8 cellular contexts compared by ENCODE assay signal in the genomic region with DNA sequence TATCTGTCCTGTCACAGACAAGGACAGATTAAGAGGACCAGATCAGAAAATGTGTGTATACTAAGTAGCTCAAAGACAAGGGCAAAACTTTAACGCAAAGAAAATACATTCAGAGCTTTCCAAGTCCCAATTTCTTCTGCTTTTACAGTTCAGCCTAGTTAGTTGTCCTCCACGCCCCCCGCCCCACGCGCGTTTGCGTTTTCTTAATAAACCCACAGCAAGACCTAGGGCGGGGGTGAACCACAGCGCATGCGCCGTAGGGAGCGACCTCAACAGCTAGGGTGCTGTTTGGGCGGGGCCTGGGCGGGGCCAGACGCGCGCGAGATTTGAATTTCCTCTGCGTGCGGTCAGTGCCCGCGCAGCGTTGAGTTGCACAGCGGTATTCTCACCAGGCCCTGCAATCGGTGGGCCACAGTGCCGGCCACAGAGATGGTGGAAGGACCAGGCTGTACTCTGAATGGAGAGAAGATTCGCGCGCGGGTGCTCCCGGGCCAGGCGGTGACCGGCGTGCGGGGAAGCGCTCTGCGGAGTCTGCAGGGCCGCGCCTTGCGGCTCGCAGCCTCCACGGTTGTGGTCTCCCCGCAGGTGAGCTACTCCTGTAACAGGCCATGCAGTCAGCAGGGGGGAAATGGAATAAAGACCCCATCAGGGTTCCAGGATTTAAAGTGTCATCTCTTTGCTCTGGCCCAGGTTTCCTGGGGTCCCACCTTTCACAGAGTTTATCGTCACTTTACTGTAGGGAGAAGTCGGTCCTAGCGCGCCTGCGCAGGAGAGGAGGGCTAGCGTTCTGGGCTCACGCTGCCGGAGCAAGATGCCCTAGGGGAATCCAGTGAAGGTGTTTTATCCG. TPM values are rescaled to one million over a fixed set of nuclear protein-coding genes. Genes with fewer than 3 reads are reported as not detected.
DNase-seq lines count a peak whose midpoint lies in the region; ATAC-seq and TF ChIP-seq lines count a peak whose summit lies in the region.

A gene with protein sequence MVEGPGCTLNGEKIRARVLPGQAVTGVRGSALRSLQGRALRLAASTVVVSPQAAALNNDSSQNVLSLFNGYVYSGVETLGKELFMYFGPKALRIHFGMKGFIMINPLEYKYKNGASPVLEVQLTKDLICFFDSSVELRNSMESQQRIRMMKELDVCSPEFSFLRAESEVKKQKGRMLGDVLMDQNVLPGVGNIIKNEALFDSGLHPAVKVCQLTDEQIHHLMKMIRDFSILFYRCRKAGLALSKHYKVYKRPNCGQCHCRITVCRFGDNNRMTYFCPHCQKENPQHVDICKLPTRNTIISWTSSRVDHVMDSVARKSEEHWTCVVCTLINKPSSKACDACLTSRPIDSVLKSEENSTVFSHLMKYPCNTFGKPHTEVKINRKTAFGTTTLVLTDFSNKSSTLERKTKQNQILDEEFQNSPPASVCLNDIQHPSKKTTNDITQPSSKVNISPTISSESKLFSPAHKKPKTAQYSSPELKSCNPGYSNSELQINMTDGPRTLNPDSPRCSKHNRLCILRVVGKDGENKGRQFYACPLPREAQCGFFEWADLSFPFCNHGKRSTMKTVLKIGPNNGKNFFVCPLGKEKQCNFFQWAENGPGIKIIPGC (plus strand): TSS at position 350 of the 847 bp plus-strand sequence. CDS start 80 bp downstream, at position 430.

- peak within 1 kb of the TSS; percentile 95 for H3K4me3 Mint-ChIP-seq in central memory CD8-positive, alpha-beta T cell

- DNase-seq in AG09319 (ENCODE audit: extremely low read depth, low read depth) (peak; percentile 71), NCI-H345 treated with DMSO at 0.1 percent for 48 hours (lab: John Stamatoyannopoulos, UW; ENCODE audit: unreplicated experiment) (peak; percentile 57), kidney epithelial cell (ENCODE audit: low read depth) (peak; percentile 51)
- DNase-seq in activated CD4-positive, CD25-positive, alpha-beta regulatory T cell (lab: John Stamatoyannopoulos, UW), result peak; percentile 91 to 96 (median 92)
- DNase-seq in central memory CD8-positive, alpha-beta T cell (ENCODE audit: low spot score in 2 of 2), result peak; percentile 83 to 86
- peak; percentile 90 to 92 for DNase-seq in stimulated activated CD4-positive, alpha-beta T cell treated with anti-CD3 and anti-CD28 coated beads, Interleukin-15, amount 100 ng/mL, for 48 hours (ENCODE audit: low read depth in 2 of 2)

- no peaks in the 10 kb centered on the region for H3K36me3 ChIP-seq in kidney epithelial cell (ENCODE audit: control insufficient read depth, insufficient read depth, low read length)

- H3K27me3 Mint-ChIP-seq in central memory CD8-positive, alpha-beta T cell, result no peaks in the 10 kb centered on the region

- no peaks in the 10 kb centered on the region for H3K27me3 ChIP-seq in kidney epithelial cell (ENCODE audit: control insufficient read depth, insufficient read depth, low read length)

- H3K27ac Mint-ChIP-seq in central memory CD8-positive, alpha-beta T cell (ENCODE audit: low read depth), result peak within 1 kb of the TSS; percentile 64

- peaks cover 28% of the 10 kb centered on the region for H3K4me1 Mint-ChIP-seq in central memory CD8-positive, alpha-beta T cell

- ATAC-seq in GM19023 (IDR thresholded peaks at IDR 0.05; ENCODE audit: unreplicated experiment) (peak; percentile 88), HG03196 (IDR thresholded peaks at IDR 0.05; ENCODE audit: unreplicated experiment) (peak; percentile 93)
- ATAC-seq in central memory CD8-positive, alpha-beta T cell (replicated peaks; ENCODE audit: extremely low read depth, poor library complexity, severe bottlenecking), result peak; percentile 86

- H3K4me3 ChIP-seq in kidney epithelial cell (ENCODE audit: low read depth, low read length), result peak within 1 kb of the TSS; percentile 85

- H3K36me3 Mint-ChIP-seq in central memory CD8-positive, alpha-beta T cell (ENCODE audit: insufficient read depth), result peaks cover 7% of the 10 kb centered on the region

- no peak for TF ChIP-seq CTCF in AG09319 (IDR thresholded peaks at IDR 0.05; ENCODE audit: low read depth, low read length)
- no peak for TF ChIP-seq CTCF in kidney epithelial cell (IDR thresholded peaks at IDR 0.05; ENCODE audit: insufficient read depth, low read length, poor library complexity, severe bottlenecking)

- H3K9me3 Mint-ChIP-seq in central memory CD8-positive, alpha-beta T cell, result no peaks in the 10 kb centered on the region

RNA-seq across cellular contexts. Expression of the gene that starts here (rescaled TPM):
- total RNA-seq in kidney epithelial cell, result 2.1 TPM in 2 replicates

Comparison
In these comparisons a context has a peak if more than half of its experiments do, and no peak if none do; other contexts are left out.
1. Peak in every context shown above with its lines: DNase-seq, ATAC-seq and H3K4me3 ChIP-seq.